In the genomic region with DNA sequence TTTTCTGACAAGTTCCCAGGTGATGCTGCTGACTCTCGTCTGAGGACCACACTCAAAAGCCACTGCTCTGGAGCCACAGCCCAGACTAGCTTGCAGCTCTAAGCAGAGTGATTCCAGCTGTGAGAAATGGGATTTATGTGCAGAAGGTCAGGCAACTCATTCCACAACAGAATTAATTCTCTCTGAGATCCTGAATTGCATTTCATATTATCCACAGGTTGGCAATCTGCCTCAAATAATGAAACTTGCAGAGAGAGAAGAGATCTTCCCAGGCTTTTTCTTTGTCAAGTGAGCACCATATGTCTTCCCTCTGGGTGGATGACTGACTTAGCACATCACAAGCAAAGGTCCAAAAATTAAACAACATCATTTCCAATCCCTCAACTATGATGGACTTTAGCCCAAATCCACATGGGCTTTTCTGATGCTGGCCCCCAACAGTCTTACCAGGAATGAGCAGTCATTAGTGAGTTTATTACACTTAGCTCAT, we compare ENCODE assay signal across 22 cellular contexts.
A peak's percentile ranks its signal among the peaks of the same experiment; 100 is the strongest.
DNase-seq lines count a peak whose midpoint lies in the region; ATAC-seq, FAIRE-seq and TF ChIP-seq lines count a peak whose summit lies in the region.
"Had no signal": no experiment of that assay in that cellular context is flagged by ENCODE, and none has a peak within 500 bp of the region (broad histone marks: within the 10 kb centered on the region; RNA-seq: fewer than 3 reads in every experiment).

No MANE protein-coding gene starts in this region.

- no peaks in the 10 kb centered on the region for H3K4me1 ChIP-seq in right atrium auricular region
- H3K4me1 ChIP-seq in small intestine (ENCODE audit: control insufficient read depth in 2 of 2, insufficient read depth in 1 of 2, low read depth in 1 of 2, low read length in 1 of 2): peaks cover 0 to 6% of the 10 kb centered on the region in 2 donors
- H3K4me1 ChIP-seq: BE2C had no signal

- WGBS in small intestine, 3 donors: 6 to 38% (median 18%) methylated on average over 1 of the region's 1 CpG

- intact Hi-C loops in left ventricle myocardium superior (cut with micrococcal nuclease): no loop called here

- TF ChIP-seq CTCF in right atrium auricular region (IDR thresholded peaks at IDR 0.05) (no peak), fibroblast of villous mesenchyme (IDR thresholded peaks at IDR 0.05; ENCODE audit: insufficient read depth, low read depth, low read length) (no peak)

- H3K27me3 ChIP-seq in right atrium auricular region (no peaks in the 10 kb centered on the region), small intestine (ENCODE audit: control insufficient read depth in 2 of 2, insufficient read depth in 2 of 2, low read length in 2 of 2) (no peaks in the 10 kb centered on the region)
- H3K27me3 ChIP-seq: BE2C had no signal

- no peak for FAIRE-seq in small intestine (lab: Jason Lieb, UNC)
- FAIRE-seq: GM12878, GM19239, H1, HTR-8/SVneo had no signal

- H3K9me3 ChIP-seq in right atrium auricular region (no peaks in the 10 kb centered on the region), small intestine (ENCODE audit: control insufficient read depth, low read depth) (no peaks in the 10 kb centered on the region)
- H3K9me3 ChIP-seq: BE2C had no signal

- H3K4me3 ChIP-seq in right atrium auricular region (no peak overlapping the region), fibroblast of villous mesenchyme (ENCODE audit: low read depth, low read length) (no peak overlapping the region), small intestine (ENCODE audit: low read depth in 1 of 2, low read length in 2 of 2) (no peak overlapping the region)
- H3K4me3 ChIP-seq: GM12878 had no signal

- peak; percentile 61 for ATAC-seq in left ventricle myocardium superior
- ATAC-seq: GM12878 had no signal

- H3K36me3 ChIP-seq in right atrium auricular region (no peaks in the 10 kb centered on the region), small intestine (ENCODE audit: control insufficient read depth in 2 of 2, insufficient read depth in 2 of 2, low read length in 2 of 2) (no peaks in the 10 kb centered on the region)
- H3K36me3 ChIP-seq: BE2C had no signal

- DNase-seq in left ventricle myocardium superior (no peak), right atrium auricular region (ENCODE audit: low spot score) (no peak), fibroblast of villous mesenchyme (ENCODE audit: low read depth) (peak; percentile 13), left kidney (ENCODE audit: low read depth, low spot score) (peak; percentile 56), small intestine (peak; percentile 75), KG1 (lab: John Stamatoyannopoulos, UW) (no peak)
- DNase-seq in activated CD4-positive, alpha-beta T cell treated with anti-CD3 and anti-CD28 coated beads for 1 hour: no peak
- DNase-seq in activated CD8-positive, alpha-beta memory T cell treated with anti-CD3 and anti-CD28 coated beads, Interleukin-2, amount 50 U/mL, for 4 hours: no peak
- DNase-seq: BE2C; C1 segment of cervical spinal cord; CD4-positive, CD25-positive, alpha-beta regulatory T cell; CD8-positive, alpha-beta memory T cell; COR-L47; DMS 273 treated with DMSO at 0.1 percent for 48 hours; DMS53; DND-41; EL; H9 had no signal

- H3K27ac ChIP-seq in right atrium auricular region (no peak overlapping the region), small intestine (ENCODE audit: low read depth in 1 of 2, low read length in 1 of 2) (peak overlapping the region in 1 of 2 donors; percentile 21)

Comparison
In these comparisons a context has a peak if more than half of its experiments do, and no peak if none do; other contexts are left out.
1. DNase-seq: peak in fibroblast of villous mesenchyme (single experiment), left kidney (single experiment) and small intestine (single experiment); none in left ventricle myocardium superior (single experiment), right atrium auricular region (single experiment), KG1 (single experiment), activated CD4-positive, alpha-beta T cell treated with anti-CD3 and anti-CD28 coated beads for 1 hour (single experiment) and activated CD8-positive, alpha-beta memory T cell treated with anti-CD3 and anti-CD28 coated beads, Interleukin-2, amount 50 U/mL, for 4 hours (single experiment).